21 cellular contexts compared by ENCODE assay signal in genomic region chr2:165162466-165162865, GRCh38. TPM values are rescaled to one million over a fixed set of nuclear protein-coding genes. Genes with fewer than 3 reads are reported as not detected.
"Had no signal": no experiment of that assay in that cellular context is flagged by ENCODE, and none has a peak within 500 bp of the region (broad histone marks: within the 10 kb centered on the region; RNA-seq: fewer than 3 reads in every experiment).

No MANE protein-coding gene starts in this region.

- H3K36me3 ChIP-seq: adrenal gland, heart right ventricle, left lung, prostate gland, right atrium auricular region, vagina had no signal

- H3K4me1 ChIP-seq: adrenal gland, heart right ventricle, left lung, prostate gland, right atrium auricular region, vagina had no signal

- H3K27ac ChIP-seq: adrenal gland, heart right ventricle, left lung, prostate gland, right atrium auricular region, vagina had no signal

- H3K4me3 ChIP-seq: adrenal gland, heart right ventricle, left lung, prostate gland, right atrium auricular region, vagina had no signal

- H3K27me3 ChIP-seq: adrenal gland, heart right ventricle, left lung, right atrium auricular region, vagina had no signal

- DNase-seq: activated CD4-positive, alpha-beta T cell treated with anti-CD3 and anti-CD28 coated beads for 36 hours; activated CD4-positive, alpha-beta T cell treated with anti-CD3 and anti-CD28 coated beads, Interleukin-2, amount 50 U/mL, for 48 hours; activated gamma-delta T cell treated with Interleukin-2 at 50 U/mL for 16 hours; activated T-cell treated with anti-CD3 and anti-CD28 coated beads for 4 hours; adrenal gland; cerebellar nuclear complex; cortex of kidney; effector CD8-positive, alpha-beta T cell; heart right ventricle; left lung; mammary epithelial cell; stimulated activated naive CD8-positive, alpha-beta T cell treated with anti-CD3 and anti-CD28 coated beads, Interleukin-15, amount 100 ng/mL, for 72 hours; trophoblast cell had no signal

- ATAC-seq: activated CD4-positive, alpha-beta T cell treated with anti-CD3 and anti-CD28 coated beads for 36 hours; activated naive CD4-positive, alpha-beta T cell treated with anti-CD3 and anti-CD28 coated beads, Interleukin-2, amount 50 U/mL, for 72 hours; esophagus mucosa; heart right ventricle; left lung; stimulated activated naive CD8-positive, alpha-beta T cell treated with anti-CD3 and anti-CD28 coated beads, Interleukin-15, amount 100 ng/mL, for 72 hours; WTC11 had no signal

- H3K9me3 ChIP-seq: adrenal gland, left lung, prostate gland, right atrium auricular region, vagina had no signal

RNA-seq across cellular contexts. Expression of gene SCN3A, which starts 41.4 kb away (rescaled TPM):
- total RNA-seq: activated T-helper 1 cell treated with anti-CD3 and anti-CD28 coated beads, Interleukin-12 subunit alpha, Interleukin-12 subunit beta, Interleukin-2, Interleukin-4 antibody, amounts not matched to agents 30 ng/mL and 10 ng/mL and 1 ng/mL, durations not matched to agents 14 hours and 24 hours and 36 hours; bronchial epithelial cell; mammary epithelial cell had no signal
